ENCODE assay signal across 13 cellular contexts in genomic region chr2:24816884-24817283, GRCh38. TPM values are rescaled to one million over a fixed set of nuclear protein-coding genes. Genes with fewer than 3 reads are reported as not detected.
DNase-seq lines count a peak whose midpoint lies in the region; ATAC-seq, FAIRE-seq and TF ChIP-seq lines count a peak whose summit lies in the region.
"Had no signal": no experiment of that assay in that cellular context is flagged by ENCODE, and none has a peak within 500 bp of the region (broad histone marks: within the 10 kb centered on the region; RNA-seq: fewer than 3 reads in every experiment).

No MANE protein-coding gene starts in this region.

- 89 to 94% methylated on average over 4 of the region's 4 CpGs for WGBS in tibial nerve, 2 donors

- no peaks in the 10 kb centered on the region for H3K9me3 Mint-ChIP-seq in CD8-positive, alpha-beta memory T cell
- peaks cover 9% of the 10 kb centered on the region for H3K9me3 Mint-ChIP-seq in nephron progenitor cell
- H3K9me3 Mint-ChIP-seq: activated naive CD4-positive, alpha-beta T cell treated with anti-CD3 and anti-CD28 coated beads for 36 hours had no signal

- ATAC-seq in HG03460 (IDR thresholded peaks at IDR 0.05; ENCODE audit: unreplicated experiment) (no peak), GM18867 (IDR thresholded peaks at IDR 0.05; ENCODE audit: unreplicated experiment) (no peak)

- H3K4me1 Mint-ChIP-seq in CD8-positive, alpha-beta memory T cell: peaks cover 0 to 6% (median 4%) of the 10 kb centered on the region in 3 donors
- peaks cover 28% of the 10 kb centered on the region for H3K4me1 Mint-ChIP-seq in nephron progenitor cell

- peak; percentile 63 for FAIRE-seq in HTR-8/SVneo (lab: Jason Lieb, UNC)

- POLR2A ChIA-PET in CD8-positive, alpha-beta memory T cell (lab: Charles Lee): no interaction called here

- H3K4me3 ChIP-seq in CD8-positive, alpha-beta memory T cell (ENCODE audit: low read length): no peak overlapping the region
- no peak overlapping the region for H3K4me3 ChIP-seq in tibial nerve

- H3K9me3 ChIP-seq in CD8-positive, alpha-beta memory T cell (ENCODE audit: low read length): no peaks in the 10 kb centered on the region
- H3K9me3 ChIP-seq in tibial nerve: no peaks in the 10 kb centered on the region

- TF ChIP-seq CTCF in nephron progenitor cell (IDR thresholded peaks at IDR 0.05): no peak
- no peak for TF ChIP-seq CTCF in tibial nerve (IDR thresholded peaks at IDR 0.05)

- H3K27ac Mint-ChIP-seq in CD8-positive, alpha-beta memory T cell: peak overlapping the region in 1 of 8 donors; percentile 25
- H3K27ac Mint-ChIP-seq in nephron progenitor cell: peak overlapping the region; percentile 66
- H3K27ac Mint-ChIP-seq: activated naive CD4-positive, alpha-beta T cell treated with anti-CD3 and anti-CD28 coated beads for 36 hours had no signal

- peaks cover 7 to 70% (median 20%) of the 10 kb centered on the region in 3 donors for H3K36me3 Mint-ChIP-seq in CD8-positive, alpha-beta memory T cell
- H3K36me3 Mint-ChIP-seq in nephron progenitor cell (ENCODE audit: low read depth): peaks cover 86% of the 10 kb centered on the region

- H3K27me3 ChIP-seq in CD8-positive, alpha-beta memory T cell (ENCODE audit: insufficient read depth, low read length, poor library complexity, severe bottlenecking): no peaks in the 10 kb centered on the region
- no peaks in the 10 kb centered on the region for H3K27me3 ChIP-seq in tibial nerve

- H3K4me3 Mint-ChIP-seq in CD8-positive, alpha-beta memory T cell: no peak overlapping the region
- no peak overlapping the region for H3K4me3 Mint-ChIP-seq in nephron progenitor cell
- H3K4me3 Mint-ChIP-seq: activated naive CD4-positive, alpha-beta T cell treated with anti-CD3 and anti-CD28 coated beads for 36 hours had no signal

- no peak for TF ChIP-seq POLR2A in tibial nerve (IDR thresholded peaks at IDR 0.05)

- H3K36me3 ChIP-seq in CD8-positive, alpha-beta memory T cell (ENCODE audit: insufficient read depth, low read length): peaks cover 18% of the 10 kb centered on the region
- peaks cover 0 to 65% (median 10%) of the 10 kb centered on the region in 3 donors for H3K36me3 ChIP-seq in tibial nerve

- H3K27ac ChIP-seq in CD8-positive, alpha-beta memory T cell (ENCODE audit: low read depth, low read length): peak overlapping the region; percentile 26
- no peak overlapping the region for H3K27ac ChIP-seq in tibial nerve

- no peak for DNase-seq in CD8-positive, alpha-beta memory T cell
- DNase-seq in HTR-8/SVneo (ENCODE audit: insufficient read length, low spot score) (peak; percentile 66), dedifferentiated amniotic fluid mesenchymal stem cell (ENCODE audit: extremely low spot score) (peak; percentile 36), nephron progenitor cell (no peak), tibial nerve (ENCODE audit: low spot score in 2 of 2) (no peak), HUDEP-2 (lab: John Stamatoyannopoulos, UW; ENCODE audit: unreplicated experiment in 76 of 76) (no peak)
- DNase-seq: activated CD4-positive, alpha-beta T cell treated with anti-CD3 and anti-CD28 coated beads, Interleukin-2, amount 50 U/mL, for 1 hour; activated naive CD4-positive, alpha-beta T cell treated with anti-CD3 and anti-CD28 coated beads for 36 hours; DMS79 treated with DMSO at 0.1 percent for 48 hours; NCI-H1436; NK-92 treated with Interleukin-12 subunit alpha and Interleukin-12 subunit beta, amount 100 ng/mL, for 24 hours had no signal

- no peak for TF ChIP-seq EP300 in tibial nerve (IDR thresholded peaks at IDR 0.05)

- H3K27me3 Mint-ChIP-seq in CD8-positive, alpha-beta memory T cell: peaks cover 0 to 2% of the 10 kb centered on the region in 2 donors
- no peaks in the 10 kb centered on the region for H3K27me3 Mint-ChIP-seq in nephron progenitor cell (ENCODE audit: low read depth, poor library complexity)

- no peaks in the 10 kb centered on the region for H3K4me1 ChIP-seq in CD8-positive, alpha-beta memory T cell (ENCODE audit: insufficient read depth, low read length)
- no peaks in the 10 kb centered on the region for H3K4me1 ChIP-seq in tibial nerve

- CTCF ChIA-PET in CD8-positive, alpha-beta memory T cell (lab: Charles Lee): no interaction called here

RNA-seq across cellular contexts. Expression of gene CENPO, which starts 23.7 kb away (rescaled TPM):
- total RNA-seq in CD8-positive, alpha-beta memory T cell: 10 to 100 TPM; 43.0 to 51.7 TPM
- polyA plus RNA-seq in CD8-positive, alpha-beta memory T cell: 4.2 TPM
- total RNA-seq in tibial nerve: 1 to 10 TPM; 2.4 to 3.6 (median 2.7) TPM

RNA-seq across cellular contexts. Expression of gene PTRHD1, which starts 23.7 kb away (rescaled TPM):
- 10 to 100 TPM; 24.7 to 29.2 TPM for total RNA-seq in CD8-positive, alpha-beta memory T cell
- polyA plus RNA-seq in CD8-positive, alpha-beta memory T cell: 44.5 TPM
- 10 to 100 TPM in 3 of 4 donors, 1 to 10 TPM in 1; 8.4 to 19.7 (median 14.4) TPM for total RNA-seq in tibial nerve

Comparison
In these comparisons a context has a peak if more than half of its experiments do, and no peak if none do; other contexts are left out.
1. DNase-seq: peak in HTR-8/SVneo (single experiment) and dedifferentiated amniotic fluid mesenchymal stem cell (single experiment); none in CD8-positive, alpha-beta memory T cell (0 of 5), nephron progenitor cell (single experiment), tibial nerve (0 of 2) and HUDEP-2 (0 of 76).
2. RNA of gene CENPO, which starts 23.7 kb away (total RNA-seq): 43.0 to 51.7 TPM in CD8-positive, alpha-beta memory T cell; 2.4 to 3.6 TPM in tibial nerve; every median in the first group is over 4 times any median in the second.